Comparison of ENCODE assay signal across 17 cellular contexts in genomic region chr5:149528661-149529060, GRCh38. TPM values are rescaled to one million over a fixed set of nuclear protein-coding genes. Genes with fewer than 3 reads are reported as not detected.
DNase-seq lines count a peak whose midpoint lies in the region; ATAC-seq and TF ChIP-seq lines count a peak whose summit lies in the region.
"Had no signal": no experiment of that assay in that cellular context is flagged by ENCODE, and none has a peak within 500 bp of the region (broad histone marks: within the 10 kb centered on the region; RNA-seq: fewer than 3 reads in every experiment).

No MANE protein-coding gene starts in this region.

- no peaks in the 10 kb centered on the region for H3K79me1 ChIP-seq in trophoblast cell (ENCODE audit: low read length)

- H3K79me2 ChIP-seq in trophoblast cell (ENCODE audit: control insufficient read depth, insufficient read depth, low read length, poor library complexity): peaks cover 16% of the 10 kb centered on the region

- H3K4me1 ChIP-seq in Panc1 (ENCODE audit: control insufficient read depth, insufficient read depth, low read length) (peaks cover 42% of the 10 kb centered on the region), trophoblast cell (ENCODE audit: control insufficient read depth in 1 of 2, insufficient read depth in 2 of 2, low read length in 2 of 2) (no peaks in the 10 kb centered on the region)
- peaks cover 3% of the 10 kb centered on the region for H3K4me1 ChIP-seq in effector memory CD4-positive, alpha-beta T cell (ENCODE audit: control insufficient read depth, insufficient read depth, low read length, poor library complexity, severe bottlenecking)

- H3K18ac ChIP-seq in trophoblast cell (ENCODE audit: low read length): no peak overlapping the region

- H2BK12ac ChIP-seq in trophoblast cell (ENCODE audit: low read length): no peak overlapping the region

- H3K4me3 Mint-ChIP-seq in activated CD4-positive, alpha-beta memory T cell treated with anti-CD3 and anti-CD28 coated beads for 36 hours: no peak overlapping the region
- no peak overlapping the region for H3K4me3 Mint-ChIP-seq in activated CD4-positive, alpha-beta memory T cell treated with anti-CD3 and anti-CD28 coated beads, Interleukin-2, amount 10 ng/mL, durations not matched to agents 7 days and 5 days
- H3K4me3 Mint-ChIP-seq: activated naive CD8-positive, alpha-beta T cell treated with anti-CD3 and anti-CD28 coated beads, Interleukin-2, amount 10 ng/mL, durations not matched to agents 7 days and 5 days had no signal

- H4K91ac ChIP-seq in trophoblast cell (ENCODE audit: low read depth, low read length): no peak overlapping the region

- H4K12ac ChIP-seq in trophoblast cell (ENCODE audit: low read depth, low read length): no peak overlapping the region

- H3K4me3 ChIP-seq in Panc1 (ENCODE audit: low read depth in 2 of 2, low read length in 2 of 2) (no peak overlapping the region), epithelial cell of esophagus (ENCODE audit: low read length) (no peak overlapping the region), trophoblast cell (ENCODE audit: low read depth, low read length) (no peak overlapping the region)
- no peak overlapping the region for H3K4me3 ChIP-seq in effector memory CD4-positive, alpha-beta T cell (ENCODE audit: insufficient read depth, low read depth, low read length, poor library complexity, severe bottlenecking)
- H3K4me3 ChIP-seq: A549, GM12878, heart right ventricle had no signal

- H2AFZ ChIP-seq in trophoblast cell (ENCODE audit: insufficient read depth, low read length, poor library complexity): no peak overlapping the region

- H3K14ac ChIP-seq in trophoblast cell (ENCODE audit: low read length): no peak overlapping the region

- ATAC-seq in Panc1 (no peak), HG03432 (IDR thresholded peaks at IDR 0.05; ENCODE audit: unreplicated experiment) (no peak)
- ATAC-seq: A549, GM12878, heart right ventricle had no signal

- peak overlapping the region; percentile 81 for H3K4ac ChIP-seq in trophoblast cell (ENCODE audit: low read depth, low read length)

- WGBS in trophoblast cell (ENCODE audit: extremely low coverage, insufficient coverage, insufficient read length): no CpG with 5 or more reads among the region's 2 CpGs

- no peak for TF ChIP-seq CTCF in Panc1 (IDR thresholded peaks at IDR 0.05)
- TF ChIP-seq CTCF in epithelial cell of esophagus (IDR thresholded peaks at IDR 0.05; ENCODE audit: insufficient read depth, low read depth, low read length, missing control alignments): no peak

- intact Hi-C loops in activated CD4-positive, alpha-beta memory T cell treated with anti-CD3 and anti-CD28 coated beads for 36 hours (cut with micrococcal nuclease): no loop called here
- intact Hi-C loops in Panc1 (cut with micrococcal nuclease; ENCODE audit: unreplicated experiment): no loop called here

- H3K9me3 ChIP-seq in Panc1 (ENCODE audit: control insufficient read depth, insufficient read depth, low read depth, low read length) (no peaks in the 10 kb centered on the region), trophoblast cell (ENCODE audit: insufficient read depth, low read depth, low read length) (no peaks in the 10 kb centered on the region)
- no peaks in the 10 kb centered on the region for H3K9me3 ChIP-seq in effector memory CD4-positive, alpha-beta T cell (ENCODE audit: control insufficient read depth, low read length)
- H3K9me3 ChIP-seq: A549, heart right ventricle had no signal

- peaks cover 80% of the 10 kb centered on the region for H3K4me1 Mint-ChIP-seq in activated CD4-positive, alpha-beta memory T cell treated with anti-CD3 and anti-CD28 coated beads for 36 hours (ENCODE audit: low read depth)
- H3K4me1 Mint-ChIP-seq in activated CD4-positive, alpha-beta memory T cell treated with anti-CD3 and anti-CD28 coated beads, Interleukin-2, amount 10 ng/mL, durations not matched to agents 7 days and 5 days: peaks cover 52% of the 10 kb centered on the region

- peaks cover 20% of the 10 kb centered on the region for H3K36me3 Mint-ChIP-seq in activated CD4-positive, alpha-beta memory T cell treated with anti-CD3 and anti-CD28 coated beads for 36 hours
- H3K36me3 Mint-ChIP-seq in activated CD4-positive, alpha-beta memory T cell treated with anti-CD3 and anti-CD28 coated beads, Interleukin-2, amount 10 ng/mL, durations not matched to agents 7 days and 5 days (ENCODE audit: low read depth): peaks cover 40% of the 10 kb centered on the region

- H2BK5ac ChIP-seq in trophoblast cell (ENCODE audit: low read depth, low read length, poor library complexity): no peak overlapping the region

- no peak overlapping the region for H3K23ac ChIP-seq in trophoblast cell (ENCODE audit: low read length)

- no peak overlapping the region for H3K4me2 ChIP-seq in trophoblast cell (ENCODE audit: low read length)
- H3K4me2 ChIP-seq: A549 had no signal

- CTCF ChIA-PET in activated CD4-positive, alpha-beta memory T cell treated with anti-CD3 and anti-CD28 coated beads for 36 hours (lab: Charles Lee): interaction anchor here (0.8 to 1.6 kb wide), 4 partner anchors 38 to 164 kb away, joined by 3 read pairs; no protein-coding TSS in a partner anchor
- CTCF ChIA-PET in activated CD4-positive, alpha-beta memory T cell treated with anti-CD3 and anti-CD28 coated beads, Interleukin-2, amount 10 ng/mL, durations not matched to agents 7 days and 5 days (lab: Charles Lee): interaction anchor here (1.3 kb wide), 1 partner anchor 161 kb away, joined by 3 read pairs; no protein-coding TSS in a partner anchor
- CTCF ChIA-PET in Panc1 (lab: Charles Lee): no interaction called here

- H3K9ac ChIP-seq in trophoblast cell (ENCODE audit: low read length): no peak overlapping the region

- H3K9me3 Mint-ChIP-seq in activated CD4-positive, alpha-beta memory T cell treated with anti-CD3 and anti-CD28 coated beads for 36 hours: no peaks in the 10 kb centered on the region
- no peaks in the 10 kb centered on the region for H3K9me3 Mint-ChIP-seq in activated CD4-positive, alpha-beta memory T cell treated with anti-CD3 and anti-CD28 coated beads, Interleukin-2, amount 10 ng/mL, durations not matched to agents 7 days and 5 days
- H3K9me3 Mint-ChIP-seq: activated naive CD8-positive, alpha-beta T cell treated with anti-CD3 and anti-CD28 coated beads, Interleukin-2, amount 10 ng/mL, durations not matched to agents 7 days and 5 days had no signal

- no peak overlapping the region for H4K8ac ChIP-seq in trophoblast cell (ENCODE audit: low read depth, low read length)

- in situ Hi-C loops in Panc1 (cut with HindIII; ENCODE audit: low pct_unique_long_range_greater_than_20kb, low sequenced_read_pairs): no loop called here

- H3K27ac Mint-ChIP-seq in activated CD4-positive, alpha-beta memory T cell treated with anti-CD3 and anti-CD28 coated beads for 36 hours: peak overlapping the region; percentile 10
- no peak overlapping the region for H3K27ac Mint-ChIP-seq in activated CD4-positive, alpha-beta memory T cell treated with anti-CD3 and anti-CD28 coated beads, Interleukin-2, amount 10 ng/mL, durations not matched to agents 7 days and 5 days
- H3K27ac Mint-ChIP-seq: activated naive CD8-positive, alpha-beta T cell treated with anti-CD3 and anti-CD28 coated beads, Interleukin-2, amount 10 ng/mL, durations not matched to agents 7 days and 5 days had no signal

- TSS peak; percentile 2 for BruUV-seq in Panc1 (replicated peaks; lab: Mats Ljungman, UMichigan)

- no peak overlapping the region for H2AK5ac ChIP-seq in trophoblast cell (ENCODE audit: low read length)

- no peaks in the 10 kb centered on the region for H3K27me3 Mint-ChIP-seq in activated CD4-positive, alpha-beta memory T cell treated with anti-CD3 and anti-CD28 coated beads for 36 hours
- H3K27me3 Mint-ChIP-seq in activated CD4-positive, alpha-beta memory T cell treated with anti-CD3 and anti-CD28 coated beads, Interleukin-2, amount 10 ng/mL, durations not matched to agents 7 days and 5 days: no peaks in the 10 kb centered on the region
- H3K27me3 Mint-ChIP-seq: activated naive CD8-positive, alpha-beta T cell treated with anti-CD3 and anti-CD28 coated beads, Interleukin-2, amount 10 ng/mL, durations not matched to agents 7 days and 5 days had no signal

- H3K27me3 ChIP-seq in Panc1 (ENCODE audit: control insufficient read depth, insufficient read depth, low read length): no peaks in the 10 kb centered on the region
- H3K27me3 ChIP-seq in trophoblast cell (ENCODE audit: insufficient read depth, low read length): no peaks in the 10 kb centered on the region
- H3K27me3 ChIP-seq in effector memory CD4-positive, alpha-beta T cell (replicated peaks; ENCODE audit: control insufficient read depth, insufficient read depth, low read length, poor library complexity, severe bottlenecking): no peaks in the 10 kb centered on the region
- H3K27me3 ChIP-seq: heart right ventricle had no signal

- DNase-seq in activated CD4-positive, alpha-beta memory T cell treated with anti-CD3 and anti-CD28 coated beads for 36 hours: no peak
- DNase-seq in activated CD4-positive, alpha-beta memory T cell treated with anti-CD3 and anti-CD28 coated beads, Interleukin-2, amount 10 ng/mL, durations not matched to agents 7 days and 5 days: no peak
- DNase-seq in Panc1 (ENCODE audit: low read depth, low spot score) (no peak), epithelial cell of esophagus (ENCODE audit: low read depth) (peak; percentile 55), trophoblast cell (no peak)
- no peak for DNase-seq in stimulated activated naive CD4-positive, alpha-beta T cell (lab: John Stamatoyannopoulos, UW)
- no peak for DNase-seq in effector memory CD4-positive, alpha-beta T cell
- DNase-seq: activated naive CD8-positive, alpha-beta T cell treated with anti-CD3 and anti-CD28 coated beads, Interleukin-2, amount 10 ng/mL, durations not matched to agents 7 days and 5 days; HCEC 1CT; heart right ventricle; kidney glomerular epithelial cell; NCI-H146; NCI-H446 treated with DMSO at 0.1 percent for 48 hours had no signal

- no peak overlapping the region for H2BK120ac ChIP-seq in trophoblast cell (ENCODE audit: insufficient read depth, low read length, poor library complexity)

- peaks cover 18% of the 10 kb centered on the region; the same call in 1 of the 2 replicates for H3K36me3 ChIP-seq in Panc1 (ENCODE audit: control insufficient read depth, insufficient read depth, low read length)
- peaks cover 7 to 8% of the 10 kb centered on the region in 2 experiments for H3K36me3 ChIP-seq in trophoblast cell (ENCODE audit: control insufficient read depth in 1 of 2, insufficient read depth in 2 of 2, low read length in 2 of 2)
- H3K36me3 ChIP-seq in effector memory CD4-positive, alpha-beta T cell (ENCODE audit: control insufficient read depth, insufficient read depth, low read length): peaks cover 5% of the 10 kb centered on the region

- no peak overlapping the region for H3K27ac ChIP-seq in Panc1 (ENCODE audit: low read length)
- H3K27ac ChIP-seq in trophoblast cell (ENCODE audit: low read depth, low read length): no peak overlapping the region
- H3K27ac ChIP-seq in effector memory CD4-positive, alpha-beta T cell (ENCODE audit: insufficient read depth, low read length, poor library complexity, severe bottlenecking): no peak overlapping the region
- H3K27ac ChIP-seq: A549, HL-60 had no signal

- POLR2A ChIA-PET in activated CD4-positive, alpha-beta memory T cell treated with anti-CD3 and anti-CD28 coated beads for 36 hours (lab: Charles Lee): interaction anchor here (0.6 to 1.5 kb wide), 3 partner anchors 13 to 195 kb away, joined by 3 to 4 read pairs (median 3); no protein-coding TSS in a partner anchor
- POLR2A ChIA-PET in activated CD4-positive, alpha-beta memory T cell treated with anti-CD3 and anti-CD28 coated beads, Interleukin-2, amount 10 ng/mL, durations not matched to agents 7 days and 5 days (lab: Charles Lee): interaction anchor here (0.9 to 2.9 kb wide), 4 partner anchors 10 to 22 kb away, joined by 3 to 21 read pairs (median 4); partner anchors contain the start of gene CSNK1A1
- POLR2A ChIA-PET in Panc1 (lab: Charles Lee): interaction anchor here (1.2 kb wide), 1 partner anchor 22 kb away, joined by 3 read pairs; the partner anchor contains the start of gene CSNK1A1

RNA-seq across cellular contexts. Expression of gene CSNK1A1, which starts 22.6 kb away (rescaled TPM):
- total RNA-seq in activated CD4-positive, alpha-beta memory T cell treated with anti-CD3 and anti-CD28 coated beads for 36 hours: 100 to 1,000 TPM; 165 to 170 TPM
- total RNA-seq in activated CD4-positive, alpha-beta memory T cell treated with anti-CD3 and anti-CD28 coated beads, Interleukin-2, amount 10 ng/mL, durations not matched to agents 7 days and 5 days: 100 to 1,000 TPM; 194 to 203 TPM
- total RNA-seq in Panc1 (2021; ENCODE audit: unreplicated experiment): 287 TPM
- polyA plus RNA-seq in Panc1 (2012; ENCODE audit: insufficient read length): 190 TPM
- 307 TPM in 2 replicates for polyA plus RNA-seq in trophoblast cell (2013)

RNA-seq across cellular contexts. Expression of gene ARHGEF37, which starts 52.6 kb away (rescaled TPM):
- under 1 TPM; 0.69 to 0.77 TPM for total RNA-seq in activated CD4-positive, alpha-beta memory T cell treated with anti-CD3 and anti-CD28 coated beads for 36 hours
- total RNA-seq in activated CD4-positive, alpha-beta memory T cell treated with anti-CD3 and anti-CD28 coated beads, Interleukin-2, amount 10 ng/mL, durations not matched to agents 7 days and 5 days: 1 to 10 TPM in 1 of 2 experiments, under 1 TPM in 1; 0.88 to 1.1 TPM
- 3.2 TPM for total RNA-seq in Panc1 (2021; ENCODE audit: unreplicated experiment)
- polyA plus RNA-seq in Panc1 (2012; ENCODE audit: insufficient read length): 4.2 TPM
- 0.89 and 0.93 TPM in 2 replicates for polyA plus RNA-seq in trophoblast cell (2013)
